In the genomic region with DNA sequence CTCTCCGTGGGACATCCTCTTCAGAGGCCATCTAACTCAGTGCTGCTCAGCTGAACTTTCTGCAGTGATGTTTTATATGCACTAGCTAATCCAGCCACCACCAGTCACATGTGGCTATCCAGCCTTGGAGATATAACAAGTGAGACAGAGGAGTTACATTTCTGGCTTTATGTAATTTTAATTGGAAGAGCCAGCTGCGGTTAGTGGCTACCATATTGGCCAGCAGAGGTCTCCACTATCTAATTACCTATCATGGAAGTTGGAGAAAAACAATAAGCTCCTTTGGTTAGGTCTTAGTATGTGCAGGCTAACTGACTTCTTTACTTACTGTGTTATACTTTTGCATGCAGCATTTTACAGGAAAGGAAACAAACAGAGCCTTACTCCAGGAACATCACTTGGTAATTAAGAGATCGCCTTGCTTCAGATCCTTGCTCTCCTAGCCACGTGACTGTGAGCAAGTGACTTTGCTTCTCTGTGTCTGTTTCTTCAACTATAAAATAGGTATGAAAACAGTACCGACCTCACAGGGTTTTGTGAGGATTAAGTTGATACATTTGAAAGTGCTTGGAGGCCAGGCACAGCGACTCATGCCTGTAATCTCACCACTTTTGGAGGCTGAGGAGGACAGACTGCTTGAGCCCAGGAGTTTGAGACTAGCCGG, we compare ENCODE assay signal across 8 cellular contexts. TPM values are rescaled to one million over a fixed set of nuclear protein-coding genes. Genes with fewer than 3 reads are reported as not detected.
DNase-seq lines count a peak whose midpoint lies in the region; ATAC-seq and TF ChIP-seq lines count a peak whose summit lies in the region.

No MANE protein-coding gene starts in this region.

- no peaks in the 10 kb centered on the region for H3F3A ChIP-seq in OCI-LY1 (ENCODE audit: insufficient read depth, low read length)

- no peak overlapping the region for H2AFZ ChIP-seq in OCI-LY1 (ENCODE audit: low read length)

- CTCF ChIA-PET in naive thymus-derived CD4-positive, alpha-beta T cell (lab: Charles Lee), result interaction anchor here (0.6 to 2.0 kb wide), 5 partner anchors 147 to 238 kb away, joined by 3 to 9 read pairs (median 4); no protein-coding TSS in a partner anchor

- H3K4me1 ChIP-seq in HAP-1 (no peaks in the 10 kb centered on the region; the same call in 1 of the 2 replicates), OCI-LY1 (ENCODE audit: insufficient read depth, low read length, severe bottlenecking) (no peaks in the 10 kb centered on the region)
- H3K4me1 ChIP-seq in naive thymus-derived CD4-positive, alpha-beta T cell (ENCODE audit: control insufficient read depth in 2 of 2, insufficient read depth in 2 of 2, low read length in 2 of 2), result no peaks in the 10 kb centered on the region

- DNase-seq in COLO668 (lab: John Stamatoyannopoulos, UW; ENCODE audit: unreplicated experiment), result peak; percentile 29
- peak; percentile 58 to 73 for DNase-seq in HAP-1 (ENCODE audit: low spot score in 2 of 2)
- DNase-seq in endothelial cell (ENCODE audit: low spot score), result peak; percentile 33
- peak in 6 of 9 donors; percentile 7 to 25 (median 16) for DNase-seq in naive thymus-derived CD4-positive, alpha-beta T cell
- no peak for DNase-seq in coronary artery (ENCODE audit: low spot score)
- DNase-seq in stimulated activated naive CD8-positive, alpha-beta T cell treated with anti-CD3 and anti-CD28 coated beads, Interleukin-15, amount 100 ng/mL, for 72 hours, result no peak

- H3K27me3 Mint-ChIP-seq in endothelial cell (ENCODE audit: unreplicated experiment), result peaks cover 13% of the 10 kb centered on the region
- H3K27me3 Mint-ChIP-seq in naive thymus-derived CD4-positive, alpha-beta T cell, result peaks cover 44 to 69% (median 54%) of the 10 kb centered on the region in 5 donors
- H3K27me3 Mint-ChIP-seq in stimulated activated naive CD8-positive, alpha-beta T cell treated with anti-CD3 and anti-CD28 coated beads, Interleukin-15, amount 100 ng/mL, for 72 hours, result peaks cover 92% of the 10 kb centered on the region

- peak overlapping the region; percentile 24 for H3K4me3 Mint-ChIP-seq in endothelial cell (ENCODE audit: unreplicated experiment)
- H3K4me3 Mint-ChIP-seq in naive thymus-derived CD4-positive, alpha-beta T cell, result peak overlapping the region in 1 of 10 donors; percentile 41
- no peak overlapping the region for H3K4me3 Mint-ChIP-seq in stimulated activated naive CD8-positive, alpha-beta T cell treated with anti-CD3 and anti-CD28 coated beads, Interleukin-15, amount 100 ng/mL, for 72 hours

- H3K4me3 ChIP-seq in HAP-1 (no peak overlapping the region), OCI-LY1 (ENCODE audit: low read depth, low read length, poor library complexity, severe bottlenecking) (no peak overlapping the region), coronary artery (no peak overlapping the region)
- no peak overlapping the region for H3K4me3 ChIP-seq in naive thymus-derived CD4-positive, alpha-beta T cell (ENCODE audit: low read length)

- H4K20me1 ChIP-seq in OCI-LY1 (ENCODE audit: insufficient read depth, low read length), result no peaks in the 10 kb centered on the region

- H3K9me3 ChIP-seq in HAP-1, result no peaks in the 10 kb centered on the region
- no peaks in the 10 kb centered on the region for H3K9me3 ChIP-seq in OCI-LY1 (ENCODE audit: low read length)
- H3K9me3 ChIP-seq in naive thymus-derived CD4-positive, alpha-beta T cell (ENCODE audit: control insufficient read depth in 2 of 3, low read length in 3 of 3), result no peaks in the 10 kb centered on the region

- H3K9me3 Mint-ChIP-seq in endothelial cell (ENCODE audit: unreplicated experiment), result no peaks in the 10 kb centered on the region
- H3K9me3 Mint-ChIP-seq in naive thymus-derived CD4-positive, alpha-beta T cell, result peaks cover 0 to 3% (median 0%) of the 10 kb centered on the region in 11 donors
- no peaks in the 10 kb centered on the region for H3K9me3 Mint-ChIP-seq in stimulated activated naive CD8-positive, alpha-beta T cell treated with anti-CD3 and anti-CD28 coated beads, Interleukin-15, amount 100 ng/mL, for 72 hours

- H3K36me3 ChIP-seq in HAP-1 (replicated peaks), result no peaks in the 10 kb centered on the region
- H3K36me3 ChIP-seq in OCI-LY1 (ENCODE audit: insufficient read depth, low read length), result no peaks in the 10 kb centered on the region
- no peaks in the 10 kb centered on the region for H3K36me3 ChIP-seq in naive thymus-derived CD4-positive, alpha-beta T cell (ENCODE audit: control insufficient read depth in 2 of 3, insufficient read depth in 3 of 3, low read length in 3 of 3)

- H3K9ac ChIP-seq in OCI-LY1 (ENCODE audit: low read length), result no peak overlapping the region

- H3K9me2 ChIP-seq in OCI-LY1 (ENCODE audit: low read depth, low read length), result no peaks in the 10 kb centered on the region

- no peak overlapping the region for H3K27ac ChIP-seq in OCI-LY1 (ENCODE audit: low read depth, low read length, poor library complexity, severe bottlenecking)
- H3K27ac ChIP-seq in naive thymus-derived CD4-positive, alpha-beta T cell (ENCODE audit: low read depth, low read length), result no peak overlapping the region
- H3K27ac ChIP-seq in coronary artery, result no peak overlapping the region

- TF ChIP-seq CTCF in OCI-LY1 (IDR thresholded peaks at IDR 0.05; ENCODE audit: low read length), result peak; percentile 61
- peak; percentile 51 for TF ChIP-seq CTCF in endothelial cell (IDR thresholded peaks at IDR 0.05; ENCODE audit: unreplicated experiment)
- TF ChIP-seq CTCF in coronary artery (IDR thresholded peaks at IDR 0.05), result no peak

- in situ Hi-C loops in HAP-1 (cut with MboI; ENCODE audit: low sequenced_read_pairs), result loop anchor here (5.0 kb wide), 1 partner anchor 71 kb away; no protein-coding TSS in a partner anchor

- H3K36me3 Mint-ChIP-seq in endothelial cell (ENCODE audit: low read depth, unreplicated experiment), result peaks cover 5% of the 10 kb centered on the region
- peaks cover 0 to 7% (median 0%) of the 10 kb centered on the region in 5 donors for H3K36me3 Mint-ChIP-seq in naive thymus-derived CD4-positive, alpha-beta T cell

- peaks cover 15% of the 10 kb centered on the region for H3K4me1 Mint-ChIP-seq in endothelial cell (ENCODE audit: unreplicated experiment)
- H3K4me1 Mint-ChIP-seq in naive thymus-derived CD4-positive, alpha-beta T cell, result peaks cover 8 to 25% (median 23%) of the 10 kb centered on the region in 7 donors
- peaks cover 37% of the 10 kb centered on the region for H3K4me1 Mint-ChIP-seq in stimulated activated naive CD8-positive, alpha-beta T cell treated with anti-CD3 and anti-CD28 coated beads, Interleukin-15, amount 100 ng/mL, for 72 hours

- H3K79me2 ChIP-seq in OCI-LY1 (ENCODE audit: insufficient read depth, low read length), result no peaks in the 10 kb centered on the region

- no peak overlapping the region for H3K27ac Mint-ChIP-seq in endothelial cell (ENCODE audit: unreplicated experiment)
- H3K27ac Mint-ChIP-seq in naive thymus-derived CD4-positive, alpha-beta T cell, result no peak overlapping the region
- no peak overlapping the region for H3K27ac Mint-ChIP-seq in stimulated activated naive CD8-positive, alpha-beta T cell treated with anti-CD3 and anti-CD28 coated beads, Interleukin-15, amount 100 ng/mL, for 72 hours

- ATAC-seq in naive thymus-derived CD4-positive, alpha-beta T cell, result no peak
- no peak for ATAC-seq in stimulated activated naive CD8-positive, alpha-beta T cell treated with anti-CD3 and anti-CD28 coated beads, Interleukin-15, amount 100 ng/mL, for 72 hours
- ATAC-seq in HG03135 (IDR thresholded peaks at IDR 0.05; ENCODE audit: unreplicated experiment), result no peak

- peaks cover 25% of the 10 kb centered on the region for H3K27me3 ChIP-seq in HAP-1 (ENCODE audit: low read depth)
- H3K27me3 ChIP-seq in OCI-LY1 (ENCODE audit: insufficient read depth, low read length), result no peaks in the 10 kb centered on the region
- no peaks in the 10 kb centered on the region for H3K27me3 ChIP-seq in naive thymus-derived CD4-positive, alpha-beta T cell (ENCODE audit: control insufficient read depth in 2 of 2, insufficient read depth in 2 of 2, low read length in 2 of 2)

- POLR2A ChIA-PET in naive thymus-derived CD4-positive, alpha-beta T cell (lab: Charles Lee), result no interaction called here

- H3K4me2 ChIP-seq in OCI-LY1 (ENCODE audit: low read length), result no peak overlapping the region

- intact Hi-C loops in naive thymus-derived CD4-positive, alpha-beta T cell (cut with micrococcal nuclease), result loop anchor here in 1 of 2 donors (1.0 kb wide), 1 partner anchor 75 kb away; no protein-coding TSS in a partner anchor

RNA-seq across cellular contexts. Expression of a gene that starts 1.6 kb away (rescaled TPM):
- total RNA-seq in endothelial cell (ENCODE audit: unreplicated experiment), result 11.1 TPM
- not detected for total RNA-seq in naive thymus-derived CD4-positive, alpha-beta T cell
- not detected for polyA plus RNA-seq in naive thymus-derived CD4-positive, alpha-beta T cell

RNA-seq across cellular contexts. Expression of a gene that starts 5.3 kb away (rescaled TPM):
- total RNA-seq in endothelial cell (ENCODE audit: unreplicated experiment), result not detected
- total RNA-seq in naive thymus-derived CD4-positive, alpha-beta T cell, result not detected
- not detected for polyA plus RNA-seq in naive thymus-derived CD4-positive, alpha-beta T cell

RNA-seq across cellular contexts. Expression of a gene that starts 13.7 kb away (rescaled TPM):
- total RNA-seq in endothelial cell (ENCODE audit: unreplicated experiment), result not detected
- not detected for total RNA-seq in naive thymus-derived CD4-positive, alpha-beta T cell
- not detected for polyA plus RNA-seq in naive thymus-derived CD4-positive, alpha-beta T cell

RNA-seq across cellular contexts. Expression of a gene that starts 19.7 kb away (rescaled TPM):
- not detected for total RNA-seq in endothelial cell (ENCODE audit: unreplicated experiment)
- not detected for total RNA-seq in naive thymus-derived CD4-positive, alpha-beta T cell
- polyA plus RNA-seq in naive thymus-derived CD4-positive, alpha-beta T cell, result not detected

RNA-seq across cellular contexts. Expression of a gene that starts 37.4 kb away (rescaled TPM):
- total RNA-seq in endothelial cell (ENCODE audit: unreplicated experiment), result not detected
- total RNA-seq in naive thymus-derived CD4-positive, alpha-beta T cell, result not detected
- polyA plus RNA-seq in naive thymus-derived CD4-positive, alpha-beta T cell, result not detected

Comparison
In these comparisons a context has a peak if more than half of its experiments do, and no peak if none do; other contexts are left out.
1. DNase-seq: peak in COLO668 (single experiment), HAP-1 (2 of 2), endothelial cell (single experiment) and naive thymus-derived CD4-positive, alpha-beta T cell (6 of 9); none in coronary artery (single experiment) and stimulated activated naive CD8-positive, alpha-beta T cell treated with anti-CD3 and anti-CD28 coated beads, Interleukin-15, amount 100 ng/mL, for 72 hours (0 of 2).
2. RNA of a gene that starts 1.6 kb away (total RNA-seq): 11.1 TPM in endothelial cell (single experiment); not detected in naive thymus-derived CD4-positive, alpha-beta T cell; every median in the first group is over 10 times any median in the second.